In genomic region chr1:68615303-68615702, GRCh38 we compare ENCODE assay signal across 2 cellular contexts.
A peak's percentile ranks its signal among the peaks of the same experiment; 100 is the strongest.
TF ChIP-seq lines count a peak whose summit lies in the region.

No MANE protein-coding gene starts in this region.

TF ChIP-seq in GM23338, 12 proteins besides CTCF, POLR2A, EP300 and RAD21:
- peak; percentile 39; the same call in 1 of the 2 replicates for TF ChIP-seq POLR2AphosphoS5 (IDR thresholded peaks at IDR 0.05; ENCODE audit: low read depth)
- TF ChIP-seq EZH2phosphoT487 (IDR thresholded peaks at IDR 0.05; ENCODE audit: unreplicated experiment) = no peak
- no peak for TF ChIP-seq ETS1 (IDR thresholded peaks at IDR 0.05)
- TF ChIP-seq REST (IDR thresholded peaks at IDR 0.05; ENCODE audit: unreplicated experiment) = no peak
- TF ChIP-seq STAT1 (IDR thresholded peaks at IDR 0.05; ENCODE audit: unreplicated experiment) = no peak
- TF ChIP-seq ZNF114 (CRISPR knock-in tag; IDR thresholded peaks at IDR 0.05) = no peak
- TF ChIP-seq JUNB (IDR thresholded peaks at IDR 0.05; ENCODE audit: unreplicated experiment) = no peak
- TF ChIP-seq CREB1 (CRISPR knock-in tag; IDR thresholded peaks at IDR 0.05; ENCODE audit: low read depth) = no peak
- TF ChIP-seq NANOG (IDR thresholded peaks at IDR 0.05; ENCODE audit: borderline replicate concordance) = no peak

TF ChIP-seq in H1, 55 proteins besides CTCF, POLR2A, EP300 and RAD21:
- TF ChIP-seq TCF12 (IDR thresholded peaks at IDR 0.05; ENCODE audit: low read depth, low read length) (0 out of 2 replicates have a peak, but pooled peaks have one; percentile 40), EGR1 (IDR thresholded peaks at IDR 0.05; ENCODE audit: borderline replicate concordance, low read depth, low read length) (peak; percentile 42; the same call in 1 of the 2 replicates), POLR2AphosphoS5 (IDR thresholded peaks at IDR 0.05; ENCODE audit: low read depth, low read length) (peak; percentile 94), SRF (IDR thresholded peaks at IDR 0.05; ENCODE audit: low read depth, low read length) (no peak)
